18 cellular contexts compared by ENCODE assay signal in the genomic region with DNA sequence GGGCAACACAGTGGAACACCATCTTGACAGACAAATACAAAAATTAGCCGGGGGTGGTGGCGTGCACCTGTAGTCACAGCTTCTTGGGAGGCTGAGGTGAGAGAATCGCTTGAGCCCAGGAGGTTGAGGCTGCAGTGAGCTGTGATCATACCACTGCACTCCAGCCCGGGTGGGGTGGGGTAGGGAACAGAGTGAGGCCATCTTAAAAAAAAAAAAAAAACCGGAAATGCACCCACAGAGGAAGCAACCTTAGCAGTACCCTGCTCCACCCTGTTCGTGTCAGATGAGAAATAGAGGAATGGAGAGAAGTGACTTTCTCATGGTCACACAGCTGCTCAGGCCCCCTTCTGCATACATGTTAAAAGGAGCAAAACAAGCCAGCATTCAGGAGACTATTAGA. TPM values are rescaled to one million over a fixed set of nuclear protein-coding genes. Genes with fewer than 3 reads are reported as not detected.
A peak's percentile ranks its signal among the peaks of the same experiment; 100 is the strongest.
DNase-seq lines count a peak whose midpoint lies in the region; ATAC-seq and TF ChIP-seq lines count a peak whose summit lies in the region.
"Had no signal": no experiment of that assay in that cellular context is flagged by ENCODE, and none has a peak within 500 bp of the region (broad histone marks: within the 10 kb centered on the region; RNA-seq: fewer than 3 reads in every experiment).

No MANE protein-coding gene starts in this region.

- H3K4me3 ChIP-seq in gastroesophageal sphincter, result no peak overlapping the region
- H3K4me3 ChIP-seq: coronary artery, HAP-1, prostate gland, testis had no signal

- peak; percentile 72 for DNase-seq in activated naive CD4-positive, alpha-beta T cell treated with anti-CD3 and anti-CD28 coated beads, Interleukin-2, amount 10 ng/mL, durations not matched to agents 7 days and 5 days
- no peak for DNase-seq in activated naive CD4-positive, alpha-beta T cell treated with anti-CD3 and anti-CD28 coated beads, Interleukin-2, amount 50 U/mL, for 16 hours
- DNase-seq in T-helper 2 cell treated with Interferon-gamma antibody and Interleukin-4, amounts not matched to agents 5 μg/mL and 100 μg/mL, for 36 hours (ENCODE audit: low spot score), result no peak
- no peak for DNase-seq in activated naive CD8-positive, alpha-beta T cell treated with anti-CD3 and anti-CD28 coated beads, Interleukin-2, amount 10 ng/mL, durations not matched to agents 7 days and 5 days
- DNase-seq in A172 (ENCODE audit: low spot score), result no peak
- DNase-seq: anterior cingulate cortex, DMS79, KG1, NCI-H510A treated with DMSO at 0.1 percent for 48 hours, testis had no signal

- no peaks in the 10 kb centered on the region for H3K4me1 ChIP-seq in gastroesophageal sphincter
- H3K4me1 ChIP-seq: HAP-1, prostate gland had no signal

- H3K36me3 Mint-ChIP-seq in activated naive CD4-positive, alpha-beta T cell treated with anti-CD3 and anti-CD28 coated beads, Interleukin-2, amount 10 ng/mL, durations not matched to agents 7 days and 5 days, result peaks cover 95% of the 10 kb centered on the region
- peaks cover 80% of the 10 kb centered on the region for H3K36me3 Mint-ChIP-seq in T-helper 2 cell treated with Interferon-gamma antibody and Interleukin-4, amounts not matched to agents 5 μg/mL and 100 μg/mL, for 36 hours (ENCODE audit: low read depth)
- peaks cover 55% of the 10 kb centered on the region for H3K36me3 Mint-ChIP-seq in activated naive CD8-positive, alpha-beta T cell treated with anti-CD3 and anti-CD28 coated beads, Interleukin-2, amount 10 ng/mL, durations not matched to agents 7 days and 5 days
- H3K36me3 Mint-ChIP-seq in stimulated activated naive CD8-positive, alpha-beta T cell treated with anti-CD3 and anti-CD28 coated beads, Interleukin-15, Interleukin-2, amounts not matched to agents 100 ng/mL and 50 ng/mL, for 24 hours (ENCODE audit: low read depth), result peaks cover 81% of the 10 kb centered on the region

- peak; percentile 78 for ATAC-seq in activated naive CD8-positive, alpha-beta T cell treated with anti-CD3 and anti-CD28 coated beads, Interleukin-2, amount 10 ng/mL, durations not matched to agents 7 days and 5 days (ENCODE audit: low read depth)
- no peak for ATAC-seq in gastroesophageal sphincter
- ATAC-seq in GM18520 (IDR thresholded peaks at IDR 0.05; ENCODE audit: unreplicated experiment), result no peak
- ATAC-seq: esophagus mucosa, SK-N-SH treated with all-trans-retinoic acid at 6 μM for 48 hours had no signal

- POLR2A ChIA-PET in activated naive CD8-positive, alpha-beta T cell treated with anti-CD3 and anti-CD28 coated beads, Interleukin-2, amount 10 ng/mL, durations not matched to agents 7 days and 5 days (lab: Charles Lee), result interaction anchor here (0.6 to 2.6 kb wide), 6 partner anchors 23 to 198 kb away, joined by 3 to 13 read pairs (median 4); a partner anchor contains a TSS

- CTCF ChIA-PET in activated naive CD4-positive, alpha-beta T cell treated with anti-CD3 and anti-CD28 coated beads, Interleukin-2, amount 10 ng/mL, durations not matched to agents 7 days and 5 days (lab: Charles Lee), result interaction anchor here (0.9 to 2.1 kb wide), 5 partner anchors 15 to 53 kb away, joined by 3 to 13 read pairs (median 8); no protein-coding TSS in a partner anchor

- peaks cover 0 to 23% of the 10 kb centered on the region in 2 donors for H3K36me3 ChIP-seq in gastroesophageal sphincter
- H3K36me3 ChIP-seq: HAP-1, prostate gland had no signal

- H3K27ac Mint-ChIP-seq in activated naive CD4-positive, alpha-beta T cell treated with anti-CD3 and anti-CD28 coated beads, Interleukin-2, amount 10 ng/mL, durations not matched to agents 7 days and 5 days, result peak overlapping the region; percentile 99
- peak overlapping the region; percentile 96 for H3K27ac Mint-ChIP-seq in T-helper 2 cell treated with Interferon-gamma antibody and Interleukin-4, amounts not matched to agents 5 μg/mL and 100 μg/mL, for 36 hours
- H3K27ac Mint-ChIP-seq in activated naive CD8-positive, alpha-beta T cell treated with anti-CD3 and anti-CD28 coated beads, Interleukin-2, amount 10 ng/mL, durations not matched to agents 7 days and 5 days, result peak overlapping the region; percentile 92
- peak overlapping the region; percentile 94 for H3K27ac Mint-ChIP-seq in stimulated activated naive CD8-positive, alpha-beta T cell treated with anti-CD3 and anti-CD28 coated beads, Interleukin-15, Interleukin-2, amounts not matched to agents 100 ng/mL and 50 ng/mL, for 24 hours

- H3K9me3 Mint-ChIP-seq in activated naive CD4-positive, alpha-beta T cell treated with anti-CD3 and anti-CD28 coated beads, Interleukin-2, amount 10 ng/mL, durations not matched to agents 7 days and 5 days, result no peaks in the 10 kb centered on the region
- no peaks in the 10 kb centered on the region for H3K9me3 Mint-ChIP-seq in T-helper 2 cell treated with Interferon-gamma antibody and Interleukin-4, amounts not matched to agents 5 μg/mL and 100 μg/mL, for 36 hours
- H3K9me3 Mint-ChIP-seq in activated naive CD8-positive, alpha-beta T cell treated with anti-CD3 and anti-CD28 coated beads, Interleukin-2, amount 10 ng/mL, durations not matched to agents 7 days and 5 days, result no peaks in the 10 kb centered on the region
- no peaks in the 10 kb centered on the region for H3K9me3 Mint-ChIP-seq in stimulated activated naive CD8-positive, alpha-beta T cell treated with anti-CD3 and anti-CD28 coated beads, Interleukin-15, Interleukin-2, amounts not matched to agents 100 ng/mL and 50 ng/mL, for 24 hours

- H3K4me1 Mint-ChIP-seq in activated naive CD4-positive, alpha-beta T cell treated with anti-CD3 and anti-CD28 coated beads, Interleukin-2, amount 10 ng/mL, durations not matched to agents 7 days and 5 days, result peaks cover 84% of the 10 kb centered on the region
- H3K4me1 Mint-ChIP-seq in T-helper 2 cell treated with Interferon-gamma antibody and Interleukin-4, amounts not matched to agents 5 μg/mL and 100 μg/mL, for 36 hours (ENCODE audit: low read depth), result peaks cover 53% of the 10 kb centered on the region
- H3K4me1 Mint-ChIP-seq in activated naive CD8-positive, alpha-beta T cell treated with anti-CD3 and anti-CD28 coated beads, Interleukin-2, amount 10 ng/mL, durations not matched to agents 7 days and 5 days, result peaks cover 46% of the 10 kb centered on the region
- peaks cover 66% of the 10 kb centered on the region for H3K4me1 Mint-ChIP-seq in stimulated activated naive CD8-positive, alpha-beta T cell treated with anti-CD3 and anti-CD28 coated beads, Interleukin-15, Interleukin-2, amounts not matched to agents 100 ng/mL and 50 ng/mL, for 24 hours (ENCODE audit: low read depth)

- no peaks in the 10 kb centered on the region for H3K9me3 ChIP-seq in gastroesophageal sphincter
- H3K9me3 ChIP-seq: HAP-1, prostate gland, testis had no signal

- H3K27ac ChIP-seq in gastroesophageal sphincter, result no peak overlapping the region
- H3K27ac ChIP-seq: coronary artery, prostate gland, testis had no signal

- no peaks in the 10 kb centered on the region for H3K27me3 ChIP-seq in gastroesophageal sphincter
- H3K27me3 ChIP-seq: testis had no signal

- TF ChIP-seq EP300 in gastroesophageal sphincter (IDR thresholded peaks at IDR 0.05), result no peak

- no peak for TF ChIP-seq POLR2A in gastroesophageal sphincter (IDR thresholded peaks at IDR 0.05)

- no peak for TF ChIP-seq CTCF in gastroesophageal sphincter (IDR thresholded peaks at IDR 0.05)

- WGBS in gastroesophageal sphincter (ENCODE audit: low coverage in 1 of 2), 2 donors, result 69 to 90% methylated on average over 2 to 3 of the region's 6 CpGs

- peak overlapping the region; percentile 75 for H3K4me3 Mint-ChIP-seq in activated naive CD4-positive, alpha-beta T cell treated with anti-CD3 and anti-CD28 coated beads, Interleukin-2, amount 10 ng/mL, durations not matched to agents 7 days and 5 days
- peak overlapping the region; percentile 79 for H3K4me3 Mint-ChIP-seq in T-helper 2 cell treated with Interferon-gamma antibody and Interleukin-4, amounts not matched to agents 5 μg/mL and 100 μg/mL, for 36 hours
- peak overlapping the region; percentile 81 for H3K4me3 Mint-ChIP-seq in activated naive CD8-positive, alpha-beta T cell treated with anti-CD3 and anti-CD28 coated beads, Interleukin-2, amount 10 ng/mL, durations not matched to agents 7 days and 5 days
- peak overlapping the region; percentile 48 for H3K4me3 Mint-ChIP-seq in stimulated activated naive CD8-positive, alpha-beta T cell treated with anti-CD3 and anti-CD28 coated beads, Interleukin-15, Interleukin-2, amounts not matched to agents 100 ng/mL and 50 ng/mL, for 24 hours

- no peaks in the 10 kb centered on the region for H3K27me3 Mint-ChIP-seq in activated naive CD4-positive, alpha-beta T cell treated with anti-CD3 and anti-CD28 coated beads, Interleukin-2, amount 10 ng/mL, durations not matched to agents 7 days and 5 days
- no peaks in the 10 kb centered on the region for H3K27me3 Mint-ChIP-seq in T-helper 2 cell treated with Interferon-gamma antibody and Interleukin-4, amounts not matched to agents 5 μg/mL and 100 μg/mL, for 36 hours (ENCODE audit: low read depth)
- H3K27me3 Mint-ChIP-seq in activated naive CD8-positive, alpha-beta T cell treated with anti-CD3 and anti-CD28 coated beads, Interleukin-2, amount 10 ng/mL, durations not matched to agents 7 days and 5 days, result no peaks in the 10 kb centered on the region
- H3K27me3 Mint-ChIP-seq in stimulated activated naive CD8-positive, alpha-beta T cell treated with anti-CD3 and anti-CD28 coated beads, Interleukin-15, Interleukin-2, amounts not matched to agents 100 ng/mL and 50 ng/mL, for 24 hours, result no peaks in the 10 kb centered on the region

RNA-seq across cellular contexts. Expression of a gene that starts 40.8 kb away (rescaled TPM):
- 100 to 1,000 TPM; 458 to 480 TPM for total RNA-seq in activated naive CD8-positive, alpha-beta T cell treated with anti-CD3 and anti-CD28 coated beads, Interleukin-2, amount 10 ng/mL, durations not matched to agents 7 days and 5 days
- 10 to 100 TPM; 13.7 to 50.6 (median 23.1) TPM for total RNA-seq in gastroesophageal sphincter
- 24.7 and 47.7 TPM in 2 replicates for total RNA-seq in A172 (2014; rRNA removed; shearing (Covaris generic))
